In the genomic region with DNA sequence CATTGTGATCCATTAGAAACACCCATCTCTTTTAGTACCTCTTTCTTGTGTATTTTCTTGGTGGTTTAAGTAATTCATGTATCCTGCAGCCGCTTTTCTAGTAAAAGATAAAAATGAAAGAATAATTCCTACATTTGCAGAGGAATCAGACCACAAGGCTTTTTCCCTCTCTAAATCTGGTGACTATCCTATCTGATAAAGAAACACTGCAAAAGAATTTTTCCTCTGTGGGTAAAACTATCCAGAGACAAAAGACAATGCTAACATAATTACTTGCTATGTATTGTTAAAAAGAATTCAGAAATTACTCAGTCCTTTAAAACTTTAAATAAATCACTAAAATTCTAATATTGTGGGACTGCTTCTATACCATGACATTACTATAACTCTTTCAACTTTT, we compare ENCODE assay signal across 2 cellular contexts.
A peak's percentile ranks its signal among the peaks of the same experiment; 100 is the strongest.
TF ChIP-seq lines count a peak whose summit lies in the region.

No MANE protein-coding gene starts in this region.

TF ChIP-seq in SK-N-SH, 30 proteins besides CTCF, POLR2A, EP300 and RAD21 (continued from another document):
- TF ChIP-seq REST (IDR thresholded peaks at IDR 0.05; ENCODE audit: low read depth, low read length), result no peak
- no peak for TF ChIP-seq GATA2 (CRISPR knock-in tag; IDR thresholded peaks at IDR 0.05)
- TF ChIP-seq POLR2AphosphoS5 (IDR thresholded peaks at IDR 0.05; ENCODE audit: low read depth, low read length), result no peak
- no peak for TF ChIP-seq MEF2A (IDR thresholded peaks at IDR 0.05; ENCODE audit: borderline replicate concordance, low read depth)
- TF ChIP-seq YY1 (IDR thresholded peaks at IDR 0.05; ENCODE audit: low read depth), result no peak
- 0 out of 2 replicates have a peak, but pooled peaks have one; percentile 24 for TF ChIP-seq NFIC (IDR thresholded peaks at IDR 0.05; ENCODE audit: borderline replicate concordance)
- no peak for TF ChIP-seq RXRA (IDR thresholded peaks at IDR 0.05; ENCODE audit: borderline replicate concordance, low read depth)
- no peak for TF ChIP-seq MAX (IDR thresholded peaks at IDR 0.05; ENCODE audit: low read depth)
- TF ChIP-seq FOSL2 (IDR thresholded peaks at IDR 0.05; ENCODE audit: borderline replicate concordance, low read depth), result 0 out of 2 replicates have a peak, but pooled peaks have one; percentile 9
- no peak for TF ChIP-seq RCOR1 (IDR thresholded peaks at IDR 0.05; ENCODE audit: low read length)
- no peak for TF ChIP-seq EZH2phosphoT487 (IDR thresholded peaks at IDR 0.05; ENCODE audit: borderline replicate concordance, low read depth)
- TF ChIP-seq CHD2 (IDR thresholded peaks at IDR 0.05; ENCODE audit: low read length, partially characterized antibody), result no peak
- TF ChIP-seq JUND (IDR thresholded peaks at IDR 0.05), result no peak

TF ChIP-seq in SK-N-SH treated with all-trans-retinoic acid at 6 μM for 48 hours, 23 proteins besides CTCF, POLR2A, EP300 and RAD21 (continued from another document):
- TF ChIP-seq, protein P1, sequence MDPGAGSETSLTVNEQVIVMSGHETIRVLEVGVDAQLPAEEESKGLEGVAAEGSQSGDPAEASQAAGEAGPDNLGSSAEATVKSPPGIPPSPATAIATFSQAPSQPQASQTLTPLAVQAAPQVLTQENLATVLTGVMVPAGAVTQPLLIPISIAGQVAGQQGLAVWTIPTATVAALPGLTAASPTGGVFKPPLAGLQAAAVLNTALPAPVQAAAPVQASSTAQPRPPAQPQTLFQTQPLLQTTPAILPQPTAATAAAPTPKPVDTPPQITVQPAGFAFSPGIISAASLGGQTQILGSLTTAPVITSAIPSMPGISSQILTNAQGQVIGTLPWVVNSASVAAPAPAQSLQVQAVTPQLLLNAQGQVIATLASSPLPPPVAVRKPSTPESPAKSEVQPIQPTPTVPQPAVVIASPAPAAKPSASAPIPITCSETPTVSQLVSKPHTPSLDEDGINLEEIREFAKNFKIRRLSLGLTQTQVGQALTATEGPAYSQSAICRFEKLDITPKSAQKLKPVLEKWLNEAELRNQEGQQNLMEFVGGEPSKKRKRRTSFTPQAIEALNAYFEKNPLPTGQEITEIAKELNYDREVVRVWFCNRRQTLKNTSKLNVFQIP (CRISPR knock-in tag; IDR thresholded peaks at IDR 0.05; ENCODE audit: borderline replicate concordance, low read depth), result no peak
- TF ChIP-seq ZNF565 (CRISPR knock-in tag; conservative IDR thresholded peaks at IDR 0.05; ENCODE audit: low read depth), result no peak
- TF ChIP-seq ESRRG (CRISPR knock-in tag; IDR thresholded peaks at IDR 0.05), result no peak
- no peak for TF ChIP-seq PATZ1 (CRISPR knock-in tag; IDR thresholded peaks at IDR 0.05; ENCODE audit: borderline replicate concordance)
- TF ChIP-seq PPARA (CRISPR knock-in tag; IDR thresholded peaks at IDR 0.05; ENCODE audit: borderline replicate concordance), result no peak
- no peak for TF ChIP-seq ZC3H10 (CRISPR knock-in tag; IDR thresholded peaks at IDR 0.05)
- TF ChIP-seq BACH2 (CRISPR knock-in tag; IDR thresholded peaks at IDR 0.05; ENCODE audit: borderline replicate concordance), result no peak
- TF ChIP-seq SNAI2 (CRISPR knock-in tag; IDR thresholded peaks at IDR 0.05), result no peak
- no peak for TF ChIP-seq TCF4 (CRISPR knock-in tag; IDR thresholded peaks at IDR 0.05; ENCODE audit: borderline replicate concordance)
- no peak for TF ChIP-seq CREB5 (CRISPR knock-in tag; IDR thresholded peaks at IDR 0.05; ENCODE audit: low read depth)
TF ChIP-seq in SK-N-SH treated with all-trans-retinoic acid at 6 μM for 48 hours: peak in this region for 0.
